Comparison of ENCODE assay signal across 1 cellular context in the genomic region with DNA sequence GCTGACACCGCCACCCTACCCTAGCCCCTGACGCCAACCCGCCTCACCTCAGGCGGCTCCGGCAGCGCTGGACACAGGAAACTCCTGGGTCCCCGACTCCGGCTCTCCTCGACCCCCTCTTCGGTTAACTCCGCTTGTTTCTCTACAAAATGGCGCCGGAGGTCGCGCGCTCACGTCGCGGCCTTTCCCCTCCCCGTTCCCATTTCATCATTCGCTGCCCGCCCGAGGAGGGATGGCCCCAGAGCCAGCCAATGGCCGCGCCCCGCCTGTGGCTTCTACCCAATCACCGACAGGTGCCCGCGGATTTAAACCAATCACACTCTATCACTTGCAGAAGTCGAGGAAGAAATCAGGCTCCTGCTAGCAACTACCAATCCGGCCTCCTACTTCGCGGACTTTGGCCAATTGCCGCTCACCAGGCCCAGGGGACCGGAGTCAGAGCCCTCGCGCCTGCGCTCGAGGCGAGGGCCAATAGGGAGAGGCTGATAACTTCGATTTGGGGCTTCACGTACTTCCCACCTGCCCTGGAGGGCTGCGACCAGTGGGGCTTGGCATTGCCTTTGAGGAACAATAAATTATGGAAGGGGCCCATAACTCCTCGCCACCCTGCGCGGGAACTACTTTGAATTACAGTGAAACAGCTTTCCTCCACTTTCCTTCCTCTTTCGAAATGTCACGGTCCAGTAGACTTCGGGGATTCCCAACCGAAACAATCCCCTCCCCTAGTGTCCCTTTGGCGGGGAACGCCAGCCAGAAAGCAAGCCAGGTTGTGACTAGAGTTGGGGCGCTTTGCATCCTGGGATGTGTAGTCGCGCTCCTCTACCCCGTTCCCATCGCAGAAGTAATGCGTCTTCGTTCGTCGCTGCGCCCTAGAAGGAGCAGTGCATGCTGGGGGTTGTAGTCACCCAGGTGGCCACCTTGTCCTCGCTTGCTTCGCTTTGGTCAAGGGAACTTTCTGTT.
TF ChIP-seq lines count a peak whose summit lies in the region.

CNOT1 (minus strand) TSS at position 146 of the 960 bp plus-strand sequence. CDS start 30,489 bp downstream, outside the sequence.

TF ChIP-seq in WTC11, 78 proteins besides CTCF, POLR2A, EP300 and RAD21 (continued from another document):
- TF ChIP-seq IRF1 (CRISPR knock-in tag; IDR thresholded peaks at IDR 0.05) (no peak), SMAD3 (CRISPR knock-in tag; IDR thresholded peaks at IDR 0.05; ENCODE audit: borderline replicate concordance) (no peak), ZNF121 (CRISPR knock-in tag; IDR thresholded peaks at IDR 0.05) (no peak), FOXJ3 (CRISPR knock-in tag; IDR thresholded peaks at IDR 0.05; ENCODE audit: borderline replicate concordance) (no peak), E2F4 (CRISPR knock-in tag; IDR thresholded peaks at IDR 0.05; ENCODE audit: borderline replicate concordance, low read depth) (no peak), TCF7 (CRISPR knock-in tag; IDR thresholded peaks at IDR 0.05; ENCODE audit: low read depth) (no peak), SP1 (CRISPR knock-in tag; conservative IDR thresholded peaks at IDR 0.05) (peak; percentile 45), OVOL2 (CRISPR knock-in tag; IDR thresholded peaks at IDR 0.05; ENCODE audit: borderline replicate concordance) (no peak), SMAD4 (CRISPR knock-in tag; IDR thresholded peaks at IDR 0.05) (0 out of 2 replicates have a peak, but pooled peaks have one; percentile 59), ZNF396 (CRISPR knock-in tag; IDR thresholded peaks at IDR 0.05; ENCODE audit: borderline replicate concordance) (no peak), TEAD1 (CRISPR knock-in tag; IDR thresholded peaks at IDR 0.05) (peak; percentile 12), TP53 (CRISPR knock-in tag; IDR thresholded peaks at IDR 0.05) (0 out of 2 replicates have a peak, but pooled peaks have one; percentile 65), NFYB (CRISPR knock-in tag; conservative IDR thresholded peaks at IDR 0.05; ENCODE audit: low read depth) (peak; percentile 99), NR2C2 (CRISPR knock-in tag; IDR thresholded peaks at IDR 0.05) (no peak), GTF2I (CRISPR knock-in tag; conservative IDR thresholded peaks at IDR 0.05) (no peak), STAT6 (CRISPR knock-in tag; conservative IDR thresholded peaks at IDR 0.05; ENCODE audit: low read depth) (no peak), ZNF232 (CRISPR knock-in tag; IDR thresholded peaks at IDR 0.05) (no peak), KAT7 (CRISPR knock-in tag; IDR thresholded peaks at IDR 0.05; ENCODE audit: borderline replicate concordance) (0 out of 2 replicates have a peak, but pooled peaks have one; percentile 47), ZNF317 (CRISPR knock-in tag; IDR thresholded peaks at IDR 0.05; ENCODE audit: borderline replicate concordance, low read depth) (no peak), JUN (CRISPR knock-in tag; IDR thresholded peaks at IDR 0.05) (no peak)
- TF ChIP-seq, protein P1, sequence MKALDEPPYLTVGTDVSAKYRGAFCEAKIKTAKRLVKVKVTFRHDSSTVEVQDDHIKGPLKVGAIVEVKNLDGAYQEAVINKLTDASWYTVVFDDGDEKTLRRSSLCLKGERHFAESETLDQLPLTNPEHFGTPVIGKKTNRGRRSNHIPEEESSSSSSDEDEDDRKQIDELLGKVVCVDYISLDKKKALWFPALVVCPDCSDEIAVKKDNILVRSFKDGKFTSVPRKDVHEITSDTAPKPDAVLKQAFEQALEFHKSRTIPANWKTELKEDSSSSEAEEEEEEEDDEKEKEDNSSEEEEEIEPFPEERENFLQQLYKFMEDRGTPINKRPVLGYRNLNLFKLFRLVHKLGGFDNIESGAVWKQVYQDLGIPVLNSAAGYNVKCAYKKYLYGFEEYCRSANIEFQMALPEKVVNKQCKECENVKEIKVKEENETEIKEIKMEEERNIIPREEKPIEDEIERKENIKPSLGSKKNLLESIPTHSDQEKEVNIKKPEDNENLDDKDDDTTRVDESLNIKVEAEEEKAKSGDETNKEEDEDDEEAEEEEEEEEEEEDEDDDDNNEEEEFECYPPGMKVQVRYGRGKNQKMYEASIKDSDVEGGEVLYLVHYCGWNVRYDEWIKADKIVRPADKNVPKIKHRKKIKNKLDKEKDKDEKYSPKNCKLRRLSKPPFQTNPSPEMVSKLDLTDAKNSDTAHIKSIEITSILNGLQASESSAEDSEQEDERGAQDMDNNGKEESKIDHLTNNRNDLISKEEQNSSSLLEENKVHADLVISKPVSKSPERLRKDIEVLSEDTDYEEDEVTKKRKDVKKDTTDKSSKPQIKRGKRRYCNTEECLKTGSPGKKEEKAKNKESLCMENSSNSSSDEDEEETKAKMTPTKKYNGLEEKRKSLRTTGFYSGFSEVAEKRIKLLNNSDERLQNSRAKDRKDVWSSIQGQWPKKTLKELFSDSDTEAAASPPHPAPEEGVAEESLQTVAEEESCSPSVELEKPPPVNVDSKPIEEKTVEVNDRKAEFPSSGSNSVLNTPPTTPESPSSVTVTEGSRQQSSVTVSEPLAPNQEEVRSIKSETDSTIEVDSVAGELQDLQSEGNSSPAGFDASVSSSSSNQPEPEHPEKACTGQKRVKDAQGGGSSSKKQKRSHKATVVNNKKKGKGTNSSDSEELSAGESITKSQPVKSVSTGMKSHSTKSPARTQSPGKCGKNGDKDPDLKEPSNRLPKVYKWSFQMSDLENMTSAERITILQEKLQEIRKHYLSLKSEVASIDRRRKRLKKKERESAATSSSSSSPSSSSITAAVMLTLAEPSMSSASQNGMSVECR (CRISPR knock-in tag; IDR thresholded peaks at IDR 0.05; ENCODE audit: borderline replicate concordance), result 0 out of 2 replicates have a peak, but pooled peaks have one; percentile 35
